ENCODE assay signal across 8 cellular contexts in the genomic region with DNA sequence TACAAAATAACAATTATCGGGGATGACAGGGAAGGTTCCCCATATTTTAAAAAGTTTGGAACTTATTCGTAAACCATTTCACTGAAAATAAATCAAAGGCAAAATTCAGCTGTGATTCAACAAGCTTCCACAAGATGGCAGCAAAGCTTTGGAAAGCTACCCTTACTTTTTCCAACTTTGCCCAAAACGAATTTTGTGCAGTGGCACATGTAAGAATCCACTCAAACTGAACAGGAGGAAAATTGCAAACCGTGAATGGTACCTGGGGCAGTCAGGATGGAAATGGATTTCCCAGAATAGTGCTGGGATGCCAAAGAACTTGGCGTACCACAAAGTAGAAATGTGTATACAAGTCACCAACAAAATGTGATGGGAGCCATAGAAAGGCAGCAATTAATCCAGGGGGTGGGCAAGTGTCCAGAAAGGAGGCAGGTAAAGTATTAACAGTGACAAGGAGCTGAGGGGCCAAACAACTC. TPM values are rescaled to one million over a fixed set of nuclear protein-coding genes. Genes with fewer than 3 reads are reported as not detected.
DNase-seq lines count a peak whose midpoint lies in the region; ATAC-seq and TF ChIP-seq lines count a peak whose summit lies in the region.

No MANE protein-coding gene starts in this region.

- intact Hi-C loops in CD14-positive monocyte (cut with micrococcal nuclease) = loop anchor here (5.0 to 10.0 kb wide), 3 partner anchors 140 to 822 kb away; a partner anchor contains a TSS

- H3K4me3 Mint-ChIP-seq in CD14-positive monocyte = no peak overlapping the region

- H3K36me3 ChIP-seq in NT2/D1 (ENCODE audit: insufficient read depth, insufficient read length, low read length) (peaks cover 67% of the 10 kb centered on the region), thoracic aorta (peaks cover 13% of the 10 kb centered on the region)

- H3K4me1 Mint-ChIP-seq in CD14-positive monocyte = peaks cover 3% of the 10 kb centered on the region

- H3K27ac Mint-ChIP-seq in CD14-positive monocyte = peak overlapping the region in 1 of 7 donors; percentile 37

- H3K27me3 ChIP-seq in NT2/D1 (ENCODE audit: insufficient read depth, insufficient read length) (no peaks in the 10 kb centered on the region), thoracic aorta (replicated peaks; ENCODE audit: insufficient read depth) (no peaks in the 10 kb centered on the region)

- H3K4me1 ChIP-seq in NT2/D1 (ENCODE audit: insufficient read depth, insufficient read length) = no peaks in the 10 kb centered on the region
- no peaks in the 10 kb centered on the region for H3K4me1 ChIP-seq in thoracic aorta (ENCODE audit: control insufficient read depth in 1 of 2, low read depth in 2 of 2)

- H3K4me3 ChIP-seq in NT2/D1 (ENCODE audit: insufficient read length, low read depth) = no peak overlapping the region
- H3K4me3 ChIP-seq in thoracic aorta = no peak overlapping the region

- no peak for DNase-seq in CD14-positive monocyte (ENCODE audit: low spot score)
- no peak for DNase-seq in NT2/D1 (ENCODE audit: low read depth, low spot score)
- DNase-seq in brain pericyte (ENCODE audit: low read depth, low spot score) = peak; percentile 26
- DNase-seq in left kidney (ENCODE audit: low read depth, low spot score) = peak; percentile 68
- DNase-seq in thoracic aorta (ENCODE audit: low spot score) = no peak
- no peak for DNase-seq in H4 (ENCODE audit: low spot score)

- no peaks in the 10 kb centered on the region for H3K27me3 Mint-ChIP-seq in CD14-positive monocyte (ENCODE audit: low read depth in 3 of 3)

- H3K9me3 ChIP-seq in NT2/D1 (ENCODE audit: insufficient read depth, low read length) (no peaks in the 10 kb centered on the region), thoracic aorta (no peaks in the 10 kb centered on the region)

- H3K9ac ChIP-seq in NT2/D1 (ENCODE audit: insufficient read length, low read depth) = peak overlapping the region; percentile 18

- ATAC-seq in thoracic aorta (ENCODE audit: insufficient number of reproducible peaks, low FRiP score, low read depth) (no peak), GM18520 (IDR thresholded peaks at IDR 0.05; ENCODE audit: unreplicated experiment) (no peak)

- TF ChIP-seq CTCF in CD14-positive monocyte (IDR thresholded peaks at IDR 0.05) = peak; percentile 90
- TF ChIP-seq CTCF in GM12872 (IDR thresholded peaks at IDR 0.05; ENCODE audit: insufficient read depth, low read depth, low read length) = peak; percentile 71
- peak; percentile 82 for TF ChIP-seq CTCF in thoracic aorta (IDR thresholded peaks at IDR 0.05)

- H3K27ac ChIP-seq in thoracic aorta = no peak overlapping the region

- H3K36me3 Mint-ChIP-seq in CD14-positive monocyte = peaks cover 41 to 59% of the 10 kb centered on the region in 2 donors

- no peaks in the 10 kb centered on the region for H3K9me3 Mint-ChIP-seq in CD14-positive monocyte

RNA-seq across cellular contexts. Expression of a gene that starts 10.7 kb away (rescaled TPM):
- 1,000 to 10,000 TPM; 1,998 to 2,299 TPM for polyA plus RNA-seq in CD14-positive monocyte
- total RNA-seq in thoracic aorta = 100 to 1,000 TPM; 511 to 520 TPM
- 1,787 and 1,821 TPM in 2 replicates for total RNA-seq in H4 (2014; rRNA removed; shearing (Covaris generic))

Comparison
In these comparisons a context has a peak if more than half of its experiments do, and no peak if none do; other contexts are left out.
1. DNase-seq: peak in brain pericyte (single experiment) and left kidney (single experiment); none in CD14-positive monocyte (single experiment), NT2/D1 (single experiment), thoracic aorta (single experiment) and H4 (single experiment).
2. Peak in every context shown above with its lines, with median percentiles within 50 percentile points of each other: CTCF ChIP-seq.